In the genomic region with DNA sequence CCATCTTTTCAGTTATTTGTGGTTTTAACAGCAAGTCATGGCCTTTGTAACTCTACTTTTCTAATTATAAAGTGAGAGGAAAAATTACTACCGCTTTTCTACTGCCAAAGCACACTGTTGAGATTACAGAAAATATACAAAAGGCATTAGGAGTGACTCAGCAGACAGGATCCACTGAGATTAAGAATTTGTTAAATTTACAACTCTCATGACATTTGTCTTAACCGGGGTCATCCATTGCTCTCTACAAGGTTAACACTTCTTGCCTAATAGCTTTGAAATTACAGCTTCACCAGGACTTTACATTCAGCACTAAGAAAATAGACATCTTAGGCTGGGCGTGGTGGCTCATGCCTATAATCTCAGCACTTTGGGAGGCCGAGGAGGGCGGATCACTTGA, we compare ENCODE assay signal across 24 cellular contexts.
DNase-seq lines count a peak whose midpoint lies in the region; ATAC-seq and TF ChIP-seq lines count a peak whose summit lies in the region.
"Had no signal": no experiment of that assay in that cellular context is flagged by ENCODE, and none has a peak within 500 bp of the region (broad histone marks: within the 10 kb centered on the region; RNA-seq: fewer than 3 reads in every experiment).

No MANE protein-coding gene starts in this region.

- H3K27me3 Mint-ChIP-seq in osteocyte (ENCODE audit: unreplicated experiment): no peaks in the 10 kb centered on the region
- H3K27me3 Mint-ChIP-seq: B cell had no signal

- H3K27me3 ChIP-seq in DOHH2 (ENCODE audit: control insufficient read depth, low read length) (no peaks in the 10 kb centered on the region), mesenchymal stem cell (ENCODE audit: control insufficient read depth in 1 of 2, insufficient read depth in 1 of 2, low read length in 2 of 2) (no peaks in the 10 kb centered on the region)
- H3K27me3 ChIP-seq: colonic mucosa had no signal

- H3K18ac ChIP-seq in mesenchymal stem cell (ENCODE audit: low read depth in 1 of 2, low read length in 2 of 2): no peak overlapping the region

- 26% methylated on average over 5 of the region's 5 CpGs for WGBS in mesenchymal stem cell

- H3K14ac ChIP-seq in mesenchymal stem cell (ENCODE audit: low read length in 2 of 2): no peak overlapping the region

- H3K4me1 ChIP-seq in DOHH2 (ENCODE audit: control insufficient read depth, low read length) (peaks cover 41% of the 10 kb centered on the region), mesenchymal stem cell (ENCODE audit: control insufficient read depth, insufficient read depth, low read depth, low read length) (peaks cover 11% of the 10 kb centered on the region)

- peaks cover 1% of the 10 kb centered on the region for H3K36me3 Mint-ChIP-seq in osteocyte (ENCODE audit: unreplicated experiment)

- no peaks in the 10 kb centered on the region for H3K9me3 ChIP-seq in DOHH2 (ENCODE audit: control insufficient read depth, insufficient read depth, low read length)
- H3K9me3 ChIP-seq in mesenchymal stem cell (ENCODE audit: control insufficient read depth, low read length): no peaks in the 10 kb centered on the region
- H3K9me3 ChIP-seq: colonic mucosa had no signal

- H3K4me3 ChIP-seq in DOHH2 (ENCODE audit: low read length) (peak overlapping the region; percentile 63), mesenchymal stem cell (ENCODE audit: insufficient read depth in 1 of 2, low read depth in 1 of 2, low read length in 2 of 2) (no peak overlapping the region)
- H3K4me3 ChIP-seq: colonic mucosa had no signal

- H3K27ac ChIP-seq in DOHH2 (ENCODE audit: low read depth, low read length) (peak overlapping the region; percentile 86), mesenchymal stem cell (ENCODE audit: low read length, poor library complexity, severe bottlenecking) (no peak overlapping the region)
- H3K27ac ChIP-seq: epithelial cell of prostate, RWPE1 had no signal

- no peak for ATAC-seq in GM21529 (IDR thresholded peaks at IDR 0.05; ENCODE audit: unreplicated experiment)
- ATAC-seq: activated CD4-positive, CD25-positive, alpha-beta regulatory T cell treated with anti-CD3 and anti-CD28 coated beads, Interleukin-2, amount 50 U/mL, for 24 hours; sciatic nerve had no signal

- no peaks in the 10 kb centered on the region for H3K9me3 Mint-ChIP-seq in osteocyte (ENCODE audit: unreplicated experiment)
- H3K9me3 Mint-ChIP-seq: H9; T-helper 1 cell treated with Interleukin-12 subunit alpha and Interleukin-12 subunit beta and Interleukin-4 antibody, amounts not matched to agents 30 μg/mL and 1 μg/mL, for 36 hours had no signal

- H3K79me1 ChIP-seq in mesenchymal stem cell (replicated peaks; ENCODE audit: low read length, poor library complexity, severe bottlenecking): peaks cover 29% of the 10 kb centered on the region

- no peak overlapping the region for H2BK5ac ChIP-seq in mesenchymal stem cell (ENCODE audit: low read depth, low read length, poor library complexity, severe bottlenecking)

- H3K9ac ChIP-seq in mesenchymal stem cell (ENCODE audit: low read length): peak overlapping the region; percentile 41

- no peaks in the 10 kb centered on the region for H4K20me1 ChIP-seq in DOHH2 (ENCODE audit: control insufficient read depth, insufficient read depth, low read depth, low read length)

- H2BK120ac ChIP-seq in mesenchymal stem cell (ENCODE audit: low read depth, low read length): no peak overlapping the region

- TF ChIP-seq CTCF in DOHH2 (IDR thresholded peaks at IDR 0.05; ENCODE audit: low read depth, low read length, poor library complexity, severe bottlenecking) (no peak), osteocyte (IDR thresholded peaks at IDR 0.05) (no peak)

- H3K4ac ChIP-seq in mesenchymal stem cell (ENCODE audit: low read depth in 1 of 2, low read length in 2 of 2): no peak overlapping the region

- H2AFZ ChIP-seq in mesenchymal stem cell (ENCODE audit: low read depth, low read length): no peak overlapping the region

- peaks cover 19% of the 10 kb centered on the region for H3K79me2 ChIP-seq in DOHH2 (ENCODE audit: control insufficient read depth, low read length)

- H3K9me2 ChIP-seq in DOHH2 (replicated peaks; ENCODE audit: control insufficient read depth, low read length): no peaks in the 10 kb centered on the region

- no peak overlapping the region for H4K91ac ChIP-seq in mesenchymal stem cell (ENCODE audit: low read length)

- H3K27ac Mint-ChIP-seq in osteocyte (ENCODE audit: unreplicated experiment): no peak overlapping the region
- H3K27ac Mint-ChIP-seq: B cell; H9; T-helper 1 cell treated with Interleukin-12 subunit alpha and Interleukin-12 subunit beta and Interleukin-4 antibody, amounts not matched to agents 30 μg/mL and 1 μg/mL, for 36 hours had no signal

- H2BK12ac ChIP-seq in mesenchymal stem cell (ENCODE audit: low read length in 2 of 2): no peak overlapping the region

- H3F3A ChIP-seq in DOHH2 (ENCODE audit: control insufficient read depth, insufficient read depth): peaks cover 19% of the 10 kb centered on the region

- no peak overlapping the region for H2AK5ac ChIP-seq in mesenchymal stem cell (ENCODE audit: low read length, severe bottlenecking)

- peaks cover 6% of the 10 kb centered on the region for H3K4me1 Mint-ChIP-seq in osteocyte (ENCODE audit: unreplicated experiment)

- DNase-seq in MV-4-11 (lab: John Stamatoyannopoulos, UW) (peak; percentile 95), astrocyte of the hippocampus (ENCODE audit: low read depth, low spot score) (peak; percentile 18), mesenchymal stem cell (peak; percentile 80), osteocyte (ENCODE audit: extremely low spot score, unreplicated experiment) (no peak)
- DNase-seq in activated CD4-positive, CD25-positive, alpha-beta regulatory T cell (lab: John Stamatoyannopoulos, UW): no peak
- DNase-seq in activated T-cell treated with anti-CD3 and anti-CD28 coated beads, Interleukin-2, amount 50 U/mL, for 48 hours: no peak
- DNase-seq: activated effector memory CD4-positive, alpha-beta T cell treated with anti-CD3 and anti-CD28 coated beads, Interleukin-2, amount 50 U/mL, for 16 hours; anterior cingulate cortex; colonic mucosa; DMS 273 treated with DMSO at 0.1 percent for 48 hours; H9; hypothalamus; NCI-H2107; NCI-H748 treated with DMSO at 0.1 percent for 48 hours; occipital lobe; stimulated activated CD4-positive, alpha-beta T cell treated with anti-CD3 and anti-CD28 coated beads, Interleukin-2, amount 100 ng/mL, for 24 hours had no signal

- H3K4me3 Mint-ChIP-seq in osteocyte (ENCODE audit: unreplicated experiment): no peak overlapping the region
- H3K4me3 Mint-ChIP-seq: B cell; H9; T-helper 1 cell treated with Interleukin-12 subunit alpha and Interleukin-12 subunit beta and Interleukin-4 antibody, amounts not matched to agents 30 μg/mL and 1 μg/mL, for 36 hours had no signal

- H3K36me3 ChIP-seq in DOHH2 (ENCODE audit: control insufficient read depth, low read length) (peaks cover 5% of the 10 kb centered on the region; the same call in 1 of the 2 replicates), mesenchymal stem cell (ENCODE audit: control insufficient read depth in 1 of 2, insufficient read depth in 2 of 2, low read depth in 1 of 2, low read length in 2 of 2) (peaks cover 0 to 12% of the 10 kb centered on the region in 2 experiments)
- H3K36me3 ChIP-seq: colonic mucosa had no signal

- no peak overlapping the region for H3K23ac ChIP-seq in mesenchymal stem cell (ENCODE audit: low read length in 2 of 2)

- H2BK15ac ChIP-seq in mesenchymal stem cell (ENCODE audit: low read depth, poor library complexity, severe bottlenecking): no peak overlapping the region

- H4K8ac ChIP-seq in mesenchymal stem cell (ENCODE audit: low read length): no peak overlapping the region

- peak overlapping the region; percentile 74 for H3K4me2 ChIP-seq in DOHH2 (ENCODE audit: low read length)
- H3K4me2 ChIP-seq in mesenchymal stem cell (ENCODE audit: low read length, poor library complexity, severe bottlenecking): no peak overlapping the region

Comparison
In these comparisons a context has a peak if more than half of its experiments do, and no peak if none do; other contexts are left out.
1. DNase-seq: peak in MV-4-11 (single experiment), astrocyte of the hippocampus (single experiment) and mesenchymal stem cell (single experiment); none in activated CD4-positive, CD25-positive, alpha-beta regulatory T cell (0 of 4), activated T-cell treated with anti-CD3 and anti-CD28 coated beads, Interleukin-2, amount 50 U/mL, for 48 hours (0 of 2) and osteocyte (single experiment).